Comparison of ENCODE assay signal across 10 cellular contexts in the genomic region with DNA sequence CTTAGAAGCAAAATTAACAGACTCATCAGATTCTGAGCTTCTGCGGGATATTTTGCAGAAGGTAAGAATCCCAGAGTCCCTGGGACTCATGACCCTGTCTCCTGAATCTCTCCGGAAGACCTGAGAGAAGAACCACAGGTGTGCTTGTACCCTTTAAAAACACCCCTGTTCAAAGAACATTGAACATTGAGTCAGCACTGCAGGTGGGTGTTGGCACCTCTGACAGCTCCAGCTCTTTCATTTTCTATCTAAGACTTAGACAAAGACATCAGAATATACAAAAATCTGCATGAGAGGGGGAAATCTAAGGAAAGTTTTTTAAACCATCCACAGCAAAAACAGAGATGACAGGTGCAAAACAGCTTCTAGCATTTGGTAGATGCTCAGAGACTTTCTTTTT. TPM values are rescaled to one million over a fixed set of nuclear protein-coding genes. Genes with fewer than 3 reads are reported as not detected.
"Had no signal": no experiment of that assay in that cellular context is flagged by ENCODE, and none has a peak within 500 bp of the region (broad histone marks: within the 10 kb centered on the region; RNA-seq: fewer than 3 reads in every experiment).

No MANE protein-coding gene starts in this region.

RNA-seq across cellular contexts. Expression of a gene that starts 50.1 kb away (rescaled TPM):
- total RNA-seq: colonic mucosa; dermis blood vessel endothelial cell; epithelial cell of proximal tubule; esophagus squamous epithelium; lung microvascular endothelial cell; naive thymus-derived CD4-positive, alpha-beta T cell; progenitor cell of endocrine pancreas; upper lobe of right lung; vagina had no signal
- polyA plus RNA-seq: ovary had no signal
